27 cellular contexts compared by ENCODE assay signal in genomic region chr18:64052772-64053171, GRCh38.
"Had no signal": no experiment of that assay in that cellular context is flagged by ENCODE, and none has a peak within 500 bp of the region (broad histone marks: within the 10 kb centered on the region; RNA-seq: fewer than 3 reads in every experiment).

No MANE protein-coding gene starts in this region.

- H3K27ac ChIP-seq: colonic mucosa, coronary artery, dorsolateral prefrontal cortex, epithelial cell of prostate, esophagus muscularis mucosa, esophagus squamous epithelium, foreskin keratinocyte, gastrocnemius medialis, gastroesophageal sphincter, heart left ventricle had no signal

- ATAC-seq: effector memory CD8-positive, alpha-beta T cell; esophagus mucosa; foreskin keratinocyte; gastrocnemius medialis; gastroesophageal sphincter; heart left ventricle had no signal

- H3K4me1 ChIP-seq: colonic mucosa, esophagus muscularis mucosa, esophagus squamous epithelium, foreskin keratinocyte, gastrocnemius medialis, gastroesophageal sphincter, heart left ventricle had no signal

- H3K9me3 ChIP-seq: colonic mucosa, esophagus muscularis mucosa, esophagus squamous epithelium, gastrocnemius medialis, gastroesophageal sphincter, heart left ventricle had no signal

- FAIRE-seq: colon, endometrium, endothelial cell of umbilical vein, frontal cortex had no signal

- H3K4me3 ChIP-seq: colonic mucosa, coronary artery, dorsolateral prefrontal cortex, esophagus muscularis mucosa, esophagus squamous epithelium, gastrocnemius medialis, gastroesophageal sphincter, heart left ventricle had no signal

- DNase-seq: colonic mucosa; cortex of kidney; dermis blood vessel endothelial cell; dorsolateral prefrontal cortex; effector CD4-positive, alpha-beta T cell; effector CD8-positive, alpha-beta T cell; effector memory CD4-positive, alpha-beta T cell; effector memory CD8-positive, alpha-beta T cell; endodermal cell; erythroblast; esophagus squamous epithelium; foreskin fibroblast; foreskin keratinocyte; foreskin melanocyte; gastrocnemius medialis; glutamatergic neuron; head of caudate nucleus; heart left ventricle had no signal

- H3K36me3 ChIP-seq: colonic mucosa, esophagus muscularis mucosa, esophagus squamous epithelium, gastrocnemius medialis, gastroesophageal sphincter, heart left ventricle had no signal

- H3K27me3 ChIP-seq: colonic mucosa, dorsolateral prefrontal cortex, esophagus muscularis mucosa, esophagus squamous epithelium, foreskin keratinocyte, gastrocnemius medialis, gastroesophageal sphincter, heart left ventricle had no signal
